In the genomic region with DNA sequence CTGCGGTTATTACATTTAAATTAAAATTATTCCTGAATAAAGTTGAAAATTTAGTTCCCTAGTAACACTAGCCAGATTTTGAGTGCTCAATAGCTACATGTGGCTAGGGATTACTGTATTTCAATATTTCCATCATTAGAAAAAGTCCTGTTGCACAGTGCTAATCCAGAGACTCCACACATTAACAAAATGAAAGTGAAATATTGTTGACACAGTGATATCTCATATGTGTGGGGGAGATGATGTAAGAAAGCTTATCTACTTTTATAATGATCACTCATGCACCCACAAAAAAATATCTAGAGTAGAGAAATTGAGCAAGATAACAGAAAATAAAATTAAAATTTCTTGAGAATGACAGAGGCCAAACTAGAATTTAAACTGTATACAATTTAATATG, we compare ENCODE assay signal across 33 cellular contexts.
"Had no signal": no experiment of that assay in that cellular context is flagged by ENCODE, and none has a peak within 500 bp of the region (broad histone marks: within the 10 kb centered on the region; RNA-seq: fewer than 3 reads in every experiment).

No MANE protein-coding gene starts in this region.

- FAIRE-seq: RCC 7860 had no signal

- H3K27ac ChIP-seq: PC-9, RWPE1, SJSA1 had no signal

- H3K4me2 ChIP-seq: PC-9, SK-N-SH had no signal

- H3K36me3 ChIP-seq: MG63, SJSA1 had no signal

- H3K4me3 ChIP-seq: MG63, PC-9, SJSA1 had no signal

- H3K9me3 ChIP-seq: MG63, SJSA1, SK-N-SH had no signal

- ATAC-seq: Panc1, Right ventricle myocardium inferior had no signal

- H3K9me2 ChIP-seq: SK-N-SH had no signal

- H3K9ac ChIP-seq: SK-N-SH had no signal

- H3K27me3 ChIP-seq: MG63, SJSA1 had no signal

- H3K4me1 ChIP-seq: SJSA1 had no signal

- H2AFZ ChIP-seq: PC-9 had no signal

- DNase-seq: Kasumi-1, KG1, MG63, MV-4-11, NCI-H1092 treated with DMSO at 0.1 percent for 48 hours, NCI-H1105 treated with DMSO at 0.1 percent for 48 hours, NCI-H1417, NCI-H1436, NCI-H146, NCI-H1694, NCI-H187, NCI-H1930, NCI-H2029 treated with DMSO at 0.1 percent for 48 hours, NCI-H2081 treated with DMSO at 0.1 percent for 48 hours, NCI-H2107, NCI-H2171, NCI-H345, NCI-H446, NCI-H510A treated with DMSO at 0.1 percent for 48 hours, NCI-H524 treated with DMSO at 0.1 percent for 48 hours, NCI-H69, NCI-H748 treated with DMSO at 0.1 percent for 48 hours, NCI-H82, PC-9, SHP77, SK-N-SH, SW 1271, T-helper 1 cell had no signal
